Comparison of ENCODE assay signal across 12 cellular contexts in genomic region chr19:48813123-48813911, GRCh38. TPM values are rescaled to one million over a fixed set of nuclear protein-coding genes. Genes with fewer than 3 reads are reported as not detected.
DNase-seq lines count a peak whose midpoint lies in the region; ATAC-seq and TF ChIP-seq lines count a peak whose summit lies in the region.
"Had no signal": no experiment of that assay in that cellular context is flagged by ENCODE, and none has a peak within 500 bp of the region (broad histone marks: within the 10 kb centered on the region; RNA-seq: fewer than 3 reads in every experiment).

No MANE protein-coding gene starts in this region.

- H3K4me3 ChIP-seq in AG09309 (ENCODE audit: control insufficient read depth, low read depth, low read length), result no peak overlapping the region

- ATAC-seq in naive B cell (ENCODE audit: low read depth in 2 of 2) (no peak), GM21515 (IDR thresholded peaks at IDR 0.05; ENCODE audit: unreplicated experiment) (no peak), GM21423 (IDR thresholded peaks at IDR 0.05; ENCODE audit: unreplicated experiment) (no peak)

- H3K27ac ChIP-seq in H9 (ENCODE audit: insufficient read length, low read depth, low read length), result no peak overlapping the region

- DNase-seq in AG09309 (ENCODE audit: low read depth) (no peak), H9 (peak; percentile 59), cerebellar cortex (ENCODE audit: low spot score) (peak; percentile 49), naive B cell (no peak), NCI-H345 (lab: John Stamatoyannopoulos, UW) (no peak)
- no peak for DNase-seq in activated naive CD4-positive, alpha-beta T cell treated with anti-CD3 and anti-CD28 coated beads, Interleukin-2, amount 50 U/mL, for 16 hours
- DNase-seq: effector CD4-positive, alpha-beta T cell had no signal

- peak; percentile 16 for TF ChIP-seq CTCF in AG09309 (IDR thresholded peaks at IDR 0.05; ENCODE audit: control insufficient read depth, insufficient read depth, low read depth, low read length, missing control alignments)
- TF ChIP-seq CTCF in H9 (conservative IDR thresholded peaks at IDR 0.05), result peak; percentile 65

- no peak overlapping the region for H3K56ac ChIP-seq in H9 (ENCODE audit: insufficient read length, low read depth, low read length)

- H4K91ac ChIP-seq in H9 (ENCODE audit: insufficient read length, low read depth, low read length), result no peak overlapping the region

- no peak overlapping the region for H2BK5ac ChIP-seq in H9 (ENCODE audit: insufficient read length, low read length)

- no peaks in the 10 kb centered on the region for H3K9me3 ChIP-seq in H9 (ENCODE audit: control insufficient read depth, low read depth, low read length)

- no peak overlapping the region for H2AFZ ChIP-seq in H9 (ENCODE audit: low read length)

- peak overlapping the region in 1 of 2 experiments; percentile 17; a peak in 2 of 5 replicates for H3K4me3 Mint-ChIP-seq in H9
- H3K4me3 Mint-ChIP-seq in naive B cell, result peak overlapping the region in 7 of 8 donors; percentile 9 to 96 (median 82)

- no peak overlapping the region for H3K23ac ChIP-seq in H9 (ENCODE audit: insufficient read length, low read depth, low read length)

- H3K4me2 ChIP-seq in H9 (ENCODE audit: insufficient read depth, insufficient read length, low read length), result no peak overlapping the region

- H3K18ac ChIP-seq in H9 (ENCODE audit: insufficient read length, low read depth, low read length), result no peak overlapping the region

- H2BK20ac ChIP-seq in H9 (ENCODE audit: low read depth, low read length, poor library complexity, severe bottlenecking), result no peak overlapping the region

- H3K27me3 Mint-ChIP-seq in H9 (ENCODE audit: low read depth) (peaks cover 23% of the 10 kb centered on the region), naive B cell (no peaks in the 10 kb centered on the region)

- H3K4me1 ChIP-seq in H9 (ENCODE audit: insufficient read depth, low read length), result no peaks in the 10 kb centered on the region

- no peaks in the 10 kb centered on the region for H4K20me1 ChIP-seq in H9 (ENCODE audit: control insufficient read depth, insufficient read depth, insufficient read length)

- H3K9ac ChIP-seq in H9 (ENCODE audit: extremely low read depth, insufficient read length, low read length), result no peak overlapping the region

- no peaks in the 10 kb centered on the region for H3K79me1 ChIP-seq in H9 (ENCODE audit: insufficient read depth, low read depth, low read length, poor library complexity, severe bottlenecking)

- peak overlapping the region in 2 of 3 experiments; percentile 68 to 88; a peak in 3 of 7 replicates for H3K27ac Mint-ChIP-seq in H9
- peak overlapping the region in 1 of 6 donors; percentile 84 for H3K27ac Mint-ChIP-seq in naive B cell

- H3K23me2 ChIP-seq in H9 (ENCODE audit: insufficient read length, low read depth, low read length, poor library complexity, severe bottlenecking), result peaks cover 7% of the 10 kb centered on the region

- H2BK120ac ChIP-seq in H9 (ENCODE audit: low read depth, low read length, poor library complexity, severe bottlenecking), result no peak overlapping the region

- H3K9me3 Mint-ChIP-seq in H9 (no peaks in the 10 kb centered on the region; a peak in 1 of 5 replicates), naive B cell (no peaks in the 10 kb centered on the region)

- H3K79me2 ChIP-seq in H9 (ENCODE audit: insufficient read depth, low read length), result no peaks in the 10 kb centered on the region

- no peak overlapping the region for H2BK12ac ChIP-seq in H9 (ENCODE audit: insufficient read length, low read depth, low read length)

- no peaks in the 10 kb centered on the region; the same call in 1 of the 2 replicates for H3K27me3 ChIP-seq in H9 (ENCODE audit: insufficient read depth, low read length)

- H3K4me1 Mint-ChIP-seq in H9 (peaks cover 21 to 32% of the 10 kb centered on the region in 2 experiments), naive B cell (peaks cover 32 to 51% (median 35%) of the 10 kb centered on the region in 3 donors)

- no peak overlapping the region for H4K8ac ChIP-seq in H9 (replicated peaks; ENCODE audit: insufficient read length, low read depth, low read length)

- H4K5ac ChIP-seq in H9 (ENCODE audit: insufficient read length, low read depth, low read length), result no peak overlapping the region

- H2AK5ac ChIP-seq in H9 (ENCODE audit: insufficient read length, low read length), result no peak overlapping the region

- no peaks in the 10 kb centered on the region for H3K36me3 Mint-ChIP-seq in H9 (ENCODE audit: insufficient read depth in 1 of 3, low read depth in 3 of 3)
- no peaks in the 10 kb centered on the region for H3K36me3 Mint-ChIP-seq in naive B cell

- H3K4ac ChIP-seq in H9 (ENCODE audit: low read depth, low read length), result no peak overlapping the region

- WGBS in H9 (ENCODE audit: extremely low coverage, insufficient read length, low lambda C conversion rate), result no CpG with 5 or more reads among the region's 21 CpGs

- H3K14ac ChIP-seq in H9 (ENCODE audit: insufficient read depth, low read length), result no peak overlapping the region

- H3T11ph ChIP-seq in H9 (ENCODE audit: low read length), result no peak overlapping the region

- H2BK15ac ChIP-seq in H9 (ENCODE audit: low read depth, low read length), result no peak overlapping the region

RNA-seq across cellular contexts. Expression of gene BCAT2, which starts 2.5 kb away (rescaled TPM):
- 30.6 and 32.7 TPM in 2 replicates for total RNA-seq in H9 (2021)
- 10 to 100 TPM; 16.3 to 29.5 (median 22.2) TPM for polyA plus RNA-seq in naive B cell (ENCODE audit: low read depth in 6 of 6)

RNA-seq across cellular contexts. Expression of gene HSD17B14, which starts 23.0 kb away (rescaled TPM):
- total RNA-seq in H9 (2021), result 11.2 and 11.6 TPM in 2 replicates
- polyA plus RNA-seq in naive B cell (ENCODE audit: low read depth in 6 of 6), result 1 to 10 TPM in 4 of 6 donors, under 1 TPM in 1, not detected in 1; 1.00 to 3.3 (median 1.4) TPM
- total RNA-seq: HT-29 had no signal

RNA-seq across cellular contexts. Expression of gene PLEKHA4, which starts 55.1 kb away (rescaled TPM):
- total RNA-seq in H9 (2021), result 14.3 and 15.3 TPM in 2 replicates
- polyA plus RNA-seq in naive B cell (ENCODE audit: low read depth in 6 of 6), result 10 to 100 TPM in 1 of 6 donors, 1 to 10 TPM in 5; 4.4 to 15.3 (median 8.7) TPM

RNA-seq across cellular contexts. Expression of gene FGF21, which starts 58.0 kb away (rescaled TPM):
- total RNA-seq in H9 (2021), result 0.55 and 0.90 TPM in 2 replicates
- not detected for polyA plus RNA-seq in naive B cell (ENCODE audit: low read depth in 6 of 6)
- total RNA-seq: activated CD8-positive, alpha-beta memory T cell treated with anti-CD3 and anti-CD28 coated beads for 36 hours; HT-29; mononuclear cell had no signal

RNA-seq across cellular contexts. Expression of gene PPP1R15A, which starts 58.9 kb away (rescaled TPM):
- 17.2 and 17.5 TPM in 2 replicates for total RNA-seq in H9 (2021)
- polyA plus RNA-seq in naive B cell (ENCODE audit: low read depth in 6 of 6), result 100 to 1,000 TPM in 5 of 6 donors, 10 to 100 TPM in 1; 98.9 to 436 (median 172) TPM

Comparison
In these comparisons a context has a peak if more than half of its experiments do, and no peak if none do; other contexts are left out.
1. DNase-seq: peak in H9 (single experiment) and cerebellar cortex (single experiment); none in AG09309 (single experiment), naive B cell (single experiment), activated naive CD4-positive, alpha-beta T cell treated with anti-CD3 and anti-CD28 coated beads, Interleukin-2, amount 50 U/mL, for 16 hours (single experiment) and NCI-H345 (single experiment).